ENCODE assay signal across 19 cellular contexts in genomic region chr2:185188656-185189055, GRCh38.
"Had no signal": no experiment of that assay in that cellular context is flagged by ENCODE, and none has a peak within 500 bp of the region (broad histone marks: within the 10 kb centered on the region; RNA-seq: fewer than 3 reads in every experiment).

No MANE protein-coding gene starts in this region.

- H3K79me2 ChIP-seq: hepatocyte had no signal

- H3K9me3 Mint-ChIP-seq: activated CD4-positive, alpha-beta memory T cell treated with anti-CD3 and anti-CD28 coated beads, Interleukin-2, amount 10 ng/mL, durations not matched to agents 7 days and 5 days; activated naive CD8-positive, alpha-beta T cell treated with anti-CD3 and anti-CD28 coated beads for 36 hours had no signal

- H3K27me3 Mint-ChIP-seq: activated CD4-positive, alpha-beta memory T cell treated with anti-CD3 and anti-CD28 coated beads, Interleukin-2, amount 10 ng/mL, durations not matched to agents 7 days and 5 days; activated naive CD8-positive, alpha-beta T cell treated with anti-CD3 and anti-CD28 coated beads for 36 hours had no signal

- H3K9me3 ChIP-seq: psoas muscle had no signal

- H3K27ac Mint-ChIP-seq: activated CD4-positive, alpha-beta memory T cell treated with anti-CD3 and anti-CD28 coated beads, Interleukin-2, amount 10 ng/mL, durations not matched to agents 7 days and 5 days; activated naive CD8-positive, alpha-beta T cell treated with anti-CD3 and anti-CD28 coated beads for 36 hours; natural killer cell had no signal

- H3K4me1 ChIP-seq: psoas muscle, sigmoid colon had no signal

- H3K4me3 ChIP-seq: cardiac muscle cell, coronary artery, hepatocyte, lung, psoas muscle, sigmoid colon had no signal

- H3K36me3 Mint-ChIP-seq: activated naive CD8-positive, alpha-beta T cell treated with anti-CD3 and anti-CD28 coated beads for 36 hours had no signal

- H3K4me1 Mint-ChIP-seq: activated CD4-positive, alpha-beta memory T cell treated with anti-CD3 and anti-CD28 coated beads, Interleukin-2, amount 10 ng/mL, durations not matched to agents 7 days and 5 days; activated naive CD8-positive, alpha-beta T cell treated with anti-CD3 and anti-CD28 coated beads for 36 hours; natural killer cell had no signal

- H3K27me3 ChIP-seq: cardiac muscle cell, hepatocyte, sigmoid colon had no signal

- H3K27ac ChIP-seq: cardiac muscle cell, coronary artery, epithelial cell of prostate, hepatocyte, psoas muscle, sigmoid colon, VCaP had no signal

- H2AFZ ChIP-seq: hepatocyte had no signal

- DNase-seq: activated CD4-positive, alpha-beta memory T cell treated with anti-CD3 and anti-CD28 coated beads, Interleukin-2, amount 10 ng/mL, durations not matched to agents 7 days and 5 days; activated gamma-delta T cell treated with Interleukin-2 at 50 U/mL for 16 hours; activated naive CD8-positive, alpha-beta T cell treated with anti-CD3 and anti-CD28 coated beads for 36 hours; activated T-cell treated with anti-CD3 and anti-CD28 coated beads, Interleukin-2, amount 50 U/mL, for 48 hours; aorta; effector CD4-positive, alpha-beta T cell; left cardiac atrium; natural killer cell; psoas muscle; sigmoid colon; stimulated activated CD4-positive, alpha-beta T cell treated with anti-CD3 and anti-CD28 coated beads, Interleukin-2, amount 100 ng/mL, for 24 hours; stimulated activated naive CD4-positive, alpha-beta T cell; trophoblast cell had no signal

- H3K4me3 Mint-ChIP-seq: activated CD4-positive, alpha-beta memory T cell treated with anti-CD3 and anti-CD28 coated beads, Interleukin-2, amount 10 ng/mL, durations not matched to agents 7 days and 5 days; activated naive CD8-positive, alpha-beta T cell treated with anti-CD3 and anti-CD28 coated beads for 36 hours; natural killer cell had no signal

- H3K36me3 ChIP-seq: cardiac muscle cell, sigmoid colon had no signal

- H3K4me2 ChIP-seq: hepatocyte had no signal
